Comparison of ENCODE assay signal across 21 cellular contexts in genomic region chr2:197109326-197109725, GRCh38.
DNase-seq lines count a peak whose midpoint lies in the region; ATAC-seq, FAIRE-seq and TF ChIP-seq lines count a peak whose summit lies in the region.
"Had no signal": no experiment of that assay in that cellular context is flagged by ENCODE, and none has a peak within 500 bp of the region (broad histone marks: within the 10 kb centered on the region; RNA-seq: fewer than 3 reads in every experiment).

No MANE protein-coding gene starts in this region.

- POLR2A ChIA-PET in HepG2 (lab: Yijun Ruan, JAX), result no interaction called here

- no peak overlapping the region for H3K9ac ChIP-seq in HepG2 (ENCODE audit: insufficient read depth, low read depth, low read length)
- H3K9ac ChIP-seq in trophoblast cell (ENCODE audit: low read length), result no peak overlapping the region

- H3K79me1 ChIP-seq in trophoblast cell (ENCODE audit: low read length), result peaks cover 6% of the 10 kb centered on the region

- no peak overlapping the region for H3K18ac ChIP-seq in trophoblast cell (ENCODE audit: low read length)

- H4K12ac ChIP-seq in trophoblast cell (ENCODE audit: low read depth, low read length), result no peak overlapping the region

- ATAC-seq in HepG2, result no peak
- no peak for ATAC-seq in HG03045 (IDR thresholded peaks at IDR 0.05; ENCODE audit: unreplicated experiment)
- ATAC-seq: CD8-positive, alpha-beta T cell had no signal

- no peaks in the 10 kb centered on the region for H4K20me1 ChIP-seq in HepG2 (ENCODE audit: insufficient read depth, low read length)

- H2AFZ ChIP-seq in HepG2 (ENCODE audit: low read length) (no peak overlapping the region), trophoblast cell (ENCODE audit: insufficient read depth, low read length, poor library complexity) (no peak overlapping the region)

- peaks cover 0 to 5% of the 10 kb centered on the region in 2 donors for H3K36me3 ChIP-seq in adrenal gland (replicated peaks in 1 of 2)
- H3K36me3 ChIP-seq in HepG2 (replicated peaks in 1 of 2; ENCODE audit: control insufficient read depth in 1 of 2, insufficient read depth in 2 of 2, low read length in 2 of 2), result no peaks in the 10 kb centered on the region
- no peaks in the 10 kb centered on the region for H3K36me3 ChIP-seq in trophoblast cell (ENCODE audit: control insufficient read depth in 1 of 2, insufficient read depth in 2 of 2, low read length in 2 of 2)
- H3K36me3 ChIP-seq in esophagus muscularis mucosa, result peaks cover 0 to 32% (median 3%) of the 10 kb centered on the region in 4 donors
- H3K36me3 ChIP-seq: SJCRH30 had no signal

- TF ChIP-seq CTCF in adrenal gland (IDR thresholded peaks at IDR 0.05) (no peak), HepG2 (CRISPR knock-in tag; IDR thresholded peaks at IDR 0.05) (no peak), esophagus muscularis mucosa (IDR thresholded peaks at IDR 0.05) (no peak)

- intact Hi-C loops in adrenal gland (cut with DNase I), result no loop called here
- intact Hi-C loops in HepG2 (cut with micrococcal nuclease; ENCODE audit: unreplicated experiment), result no loop called here
- intact Hi-C loops in esophagus muscularis mucosa (cut with DNase I), result loop anchor here (2.0 kb wide), 1 partner anchor 201 kb away; the partner anchor contains the start of gene ANKRD44

- H3K27me3 ChIP-seq in adrenal gland (no peaks in the 10 kb centered on the region), HepG2 (ENCODE audit: control insufficient read depth in 1 of 2, insufficient read depth in 2 of 2, low read length in 2 of 2) (no peaks in the 10 kb centered on the region; a peak in 1 of 5 replicates), trophoblast cell (ENCODE audit: insufficient read depth, low read length) (no peaks in the 10 kb centered on the region), esophagus muscularis mucosa (no peaks in the 10 kb centered on the region)
- H3K27me3 ChIP-seq: SJCRH30 had no signal

- no peak for TF ChIP-seq POLR2A in adrenal gland (IDR thresholded peaks at IDR 0.05)
- no peak for TF ChIP-seq POLR2A in HepG2 (IDR thresholded peaks at IDR 0.05; ENCODE audit: insufficient read depth in 1 of 2, low read depth in 2 of 2, low read length in 2 of 2)
- no peak for TF ChIP-seq POLR2A in esophagus muscularis mucosa (IDR thresholded peaks at IDR 0.05; ENCODE audit: low read depth)

- no peak overlapping the region for H2BK5ac ChIP-seq in trophoblast cell (ENCODE audit: low read depth, low read length, poor library complexity)

- no peak overlapping the region for H3K4ac ChIP-seq in trophoblast cell (ENCODE audit: low read depth, low read length)

- no peak overlapping the region for H2AK5ac ChIP-seq in trophoblast cell (ENCODE audit: low read length)

- in situ Hi-C loops in HepG2 (cut with HindIII; ENCODE audit: extremely low pct_ligation_motif_present, low pct_unique_long_range_greater_than_20kb), result no loop called here

- 54 to 72% (median 65%) methylated on average over 2 of the region's 2 CpGs for WGBS in adrenal gland, 4 donors
- 20% methylated on average over 2 of the region's 2 CpGs for WGBS in HepG2 (ENCODE audit: low lambda C conversion rate)
- no CpG with 5 or more reads among the region's 2 CpGs for WGBS in trophoblast cell (ENCODE audit: extremely low coverage, insufficient coverage, insufficient read length)
- WGBS in esophagus muscularis mucosa, result 76% methylated on average over 2 of the region's 2 CpGs

- H3K79me2 ChIP-seq in HepG2 (ENCODE audit: insufficient read depth, low read length), result no peaks in the 10 kb centered on the region
- H3K79me2 ChIP-seq in trophoblast cell (ENCODE audit: control insufficient read depth, insufficient read depth, low read length, poor library complexity), result no peaks in the 10 kb centered on the region

- DNase-seq in COLO829 (ENCODE audit: low spot score), result peak; percentile 53
- no peak for DNase-seq in adrenal gland
- no peak for DNase-seq in HepG2 (ENCODE audit: low spot score)
- no peak for DNase-seq in trophoblast cell
- no peak for DNase-seq in NCI-H1092 (lab: John Stamatoyannopoulos, UW)
- no peak for DNase-seq in esophagus muscularis mucosa (ENCODE audit: extremely low spot score)
- no peak for DNase-seq in SIG-M5 (lab: John Stamatoyannopoulos, UW)
- DNase-seq: CD8-positive, alpha-beta T cell; DND-41; KBM-7; MV-4-11; NCI-H1417 treated with DMSO at 0.1 percent for 48 hours; NCI-H1930; NCI-H2171; NCI-H446 treated with DMSO at 0.1 percent for 48 hours; NCI-H748 treated with DMSO at 0.1 percent for 48 hours; RPMI8226 had no signal

- H4K91ac ChIP-seq in trophoblast cell (ENCODE audit: low read depth, low read length), result no peak overlapping the region

- TF ChIP-seq RAD21 in HepG2 (CRISPR knock-in tag; IDR thresholded peaks at IDR 0.05), result no peak

- CTCF ChIA-PET in HepG2 (lab: Yijun Ruan, JAX; ENCODE audit: low intra/inter-chr PET ratio, low total read pairs), result no interaction called here

- H3K4me3 ChIP-seq in adrenal gland (no peak overlapping the region), HepG2 (replicated peaks in 1 of 3; ENCODE audit: insufficient read depth in 1 of 3, low read depth in 2 of 3, low read length in 3 of 3) (no peak overlapping the region), trophoblast cell (ENCODE audit: low read depth, low read length) (no peak overlapping the region), esophagus muscularis mucosa (no peak overlapping the region)
- H3K4me3 ChIP-seq: SJCRH30 had no signal

- H3K23ac ChIP-seq in trophoblast cell (ENCODE audit: low read length), result no peak overlapping the region

- no peak for FAIRE-seq in HepG2 (lab: Jason Lieb, UNC)
- FAIRE-seq: D721Med, G401.6 had no signal

- H3K27ac ChIP-seq in adrenal gland, result peak overlapping the region in 4 of 5 donors; percentile 67 to 84 (median 80)
- no peak overlapping the region for H3K27ac ChIP-seq in HepG2 (ENCODE audit: extremely low read length, insufficient read depth, low read length)
- H3K27ac ChIP-seq in trophoblast cell (ENCODE audit: low read depth, low read length), result peak overlapping the region; percentile 24
- H3K27ac ChIP-seq in esophagus muscularis mucosa (replicated peaks in 1 of 4), result peak overlapping the region in 2 of 4 donors; percentile 5 to 70
- H3K27ac ChIP-seq: SJCRH30 had no signal

- BruUV-seq in HepG2 (replicated peaks; lab: Mats Ljungman, UMichigan), result no TSS peak

- no peaks in the 10 kb centered on the region for H3K9me3 ChIP-seq in adrenal gland (replicated peaks in 1 of 3)
- no peaks in the 10 kb centered on the region for H3K9me3 ChIP-seq in HepG2 (ENCODE audit: low read length)
- H3K9me3 ChIP-seq in trophoblast cell (ENCODE audit: insufficient read depth, low read depth, low read length), result no peaks in the 10 kb centered on the region
- no peaks in the 10 kb centered on the region for H3K9me3 ChIP-seq in esophagus muscularis mucosa
- H3K9me3 ChIP-seq: SJCRH30 had no signal

- TF ChIP-seq EP300 in HepG2 (IDR thresholded peaks at IDR 0.05; ENCODE audit: low read depth in 2 of 2, low read length in 2 of 2) (no peak), HepG2 (CRISPR knock-in tag; IDR thresholded peaks at IDR 0.05; ENCODE audit: borderline replicate concordance) (no peak), esophagus muscularis mucosa (IDR thresholded peaks at IDR 0.05) (no peak)

- H3K4me2 ChIP-seq in HepG2 (ENCODE audit: low read depth, low read length) (no peak overlapping the region), trophoblast cell (ENCODE audit: low read length) (no peak overlapping the region)

- no peak overlapping the region for H3K14ac ChIP-seq in trophoblast cell (ENCODE audit: low read length)

- H4K8ac ChIP-seq in trophoblast cell (ENCODE audit: low read depth, low read length), result no peak overlapping the region

- H3K4me1 ChIP-seq in adrenal gland (replicated peaks in 1 of 2) (peaks cover 19 to 35% of the 10 kb centered on the region in 2 donors), HepG2 (ENCODE audit: insufficient read depth, low read length) (peaks cover 8% of the 10 kb centered on the region), trophoblast cell (ENCODE audit: control insufficient read depth in 1 of 2, insufficient read depth in 2 of 2, low read length in 2 of 2) (peaks cover 8 to 9% of the 10 kb centered on the region in 2 experiments), esophagus muscularis mucosa (peaks cover 22 to 50% (median 37%) of the 10 kb centered on the region in 4 donors)
- H3K4me1 ChIP-seq: SJCRH30 had no signal

- H2BK12ac ChIP-seq in trophoblast cell (ENCODE audit: low read length), result no peak overlapping the region

- H2BK120ac ChIP-seq in trophoblast cell (ENCODE audit: insufficient read depth, low read length, poor library complexity), result no peak overlapping the region

TF ChIP-seq in HepG2, 621 proteins besides CTCF, POLR2A, EP300 and RAD21 (continues in another document):
- TF ChIP-seq E2F5 (CRISPR knock-in tag; conservative IDR thresholded peaks at IDR 0.05) (no peak), PHF8 (CRISPR knock-in tag; IDR thresholded peaks at IDR 0.05) (no peak), ZNF781 (CRISPR knock-in tag; IDR thresholded peaks at IDR 0.05; ENCODE audit: borderline replicate concordance, not compliant biosample characterization) (no peak), MAFF (IDR thresholded peaks at IDR 0.05; ENCODE audit: low read depth, low read length) (peak; percentile 94), MAFK (conservative IDR thresholded peaks at IDR 0.05 in 1 of 2, IDR thresholded peaks at IDR 0.05 in 1 of 2; ENCODE audit: low read length in 2 of 2) (peak; percentile 96), ZNF317 (CRISPR knock-in tag; IDR thresholded peaks at IDR 0.05) (no peak)
